ENCODE assay signal across 14 cellular contexts in genomic region chr9:97857603-97858392, GRCh38. TPM values are rescaled to one million over a fixed set of nuclear protein-coding genes. Genes with fewer than 3 reads are reported as not detected.
DNase-seq lines count a peak whose midpoint lies in the region; TF ChIP-seq lines count a peak whose summit lies in the region.
"Had no signal": no experiment of that assay in that cellular context is flagged by ENCODE, and none has a peak within 500 bp of the region (broad histone marks: within the 10 kb centered on the region; RNA-seq: fewer than 3 reads in every experiment).

No MANE protein-coding gene starts in this region.

- intact Hi-C loops in activated naive CD4-positive, alpha-beta T cell treated with anti-CD3 and anti-CD28 coated beads for 36 hours (cut with micrococcal nuclease): loop anchor here (5.0 to 10.0 kb wide), 3 partner anchors 45 to 1003 kb away; partner anchors contain the start of gene ZNF782

- no peak overlapping the region for H3K4me2 ChIP-seq in osteoblast (ENCODE audit: insufficient read depth, low read length)

- no peak overlapping the region for H2AFZ ChIP-seq in osteoblast (ENCODE audit: low read length)

- H3K27me3 ChIP-seq in osteoblast (ENCODE audit: insufficient read depth, low read length): peaks cover 95% of the 10 kb centered on the region

- peak overlapping the region; percentile 38 for H3K4me3 ChIP-seq in epithelial cell of proximal tubule (ENCODE audit: low read depth, low read length)
- no peak overlapping the region for H3K4me3 ChIP-seq in osteoblast (ENCODE audit: insufficient read depth, low read length)

- H3K79me2 ChIP-seq in osteoblast (ENCODE audit: insufficient read depth, low read length): no peaks in the 10 kb centered on the region

- peak overlapping the region; percentile 3 for H3K4me3 Mint-ChIP-seq in activated naive CD4-positive, alpha-beta T cell treated with anti-CD3 and anti-CD28 coated beads for 36 hours
- peak overlapping the region in 3 of 4 donors; percentile 32 to 47 (median 44) for H3K4me3 Mint-ChIP-seq in IgD-negative memory B cell
- H3K4me3 Mint-ChIP-seq in endothelial cell (ENCODE audit: unreplicated experiment): no peak overlapping the region

- peaks cover 70% of the 10 kb centered on the region for H3K27me3 Mint-ChIP-seq in activated naive CD4-positive, alpha-beta T cell treated with anti-CD3 and anti-CD28 coated beads for 36 hours (ENCODE audit: low read depth)
- H3K27me3 Mint-ChIP-seq in IgD-negative memory B cell (peaks cover 74% of the 10 kb centered on the region), endothelial cell (ENCODE audit: unreplicated experiment) (peaks cover 33% of the 10 kb centered on the region)

- H3K36me3 Mint-ChIP-seq in activated naive CD4-positive, alpha-beta T cell treated with anti-CD3 and anti-CD28 coated beads for 36 hours (ENCODE audit: low read depth): no peaks in the 10 kb centered on the region
- no peaks in the 10 kb centered on the region for H3K36me3 Mint-ChIP-seq in IgD-negative memory B cell
- no peaks in the 10 kb centered on the region for H3K36me3 Mint-ChIP-seq in endothelial cell (ENCODE audit: low read depth, unreplicated experiment)

- no peaks in the 10 kb centered on the region for H3K9me3 Mint-ChIP-seq in activated naive CD4-positive, alpha-beta T cell treated with anti-CD3 and anti-CD28 coated beads for 36 hours
- H3K9me3 Mint-ChIP-seq in IgD-negative memory B cell (peaks cover 0 to 6% (median 0%) of the 10 kb centered on the region in 3 donors), endothelial cell (ENCODE audit: unreplicated experiment) (no peaks in the 10 kb centered on the region)

- no peak overlapping the region for H3K27ac ChIP-seq in osteoblast (ENCODE audit: low read depth, low read length)

- peaks cover 23% of the 10 kb centered on the region for H3K4me1 Mint-ChIP-seq in activated naive CD4-positive, alpha-beta T cell treated with anti-CD3 and anti-CD28 coated beads for 36 hours (ENCODE audit: low read depth)
- peaks cover 2 to 9% (median 4%) of the 10 kb centered on the region in 3 donors for H3K4me1 Mint-ChIP-seq in IgD-negative memory B cell
- H3K4me1 Mint-ChIP-seq in endothelial cell (ENCODE audit: unreplicated experiment): peaks cover 10% of the 10 kb centered on the region

- no peak overlapping the region for H3K27ac Mint-ChIP-seq in activated naive CD4-positive, alpha-beta T cell treated with anti-CD3 and anti-CD28 coated beads for 36 hours
- H3K27ac Mint-ChIP-seq in IgD-negative memory B cell (peak overlapping the region in 2 of 3 donors; percentile 62 to 67), endothelial cell (ENCODE audit: unreplicated experiment) (no peak overlapping the region)

- no peaks in the 10 kb centered on the region for H4K20me1 ChIP-seq in osteoblast (ENCODE audit: insufficient read depth, low read length)

- H3K9me3 ChIP-seq in osteoblast (ENCODE audit: low read depth, low read length): no peaks in the 10 kb centered on the region

- H3K4me1 ChIP-seq in osteoblast (ENCODE audit: insufficient read depth, low read length): no peaks in the 10 kb centered on the region

- TF ChIP-seq CTCF in epithelial cell of proximal tubule (conservative IDR thresholded peaks at IDR 0.05; ENCODE audit: low read depth, low read length) (no peak), osteoblast (IDR thresholded peaks at IDR 0.05; ENCODE audit: extremely low read depth, low read depth, low read length) (no peak), endothelial cell (IDR thresholded peaks at IDR 0.05; ENCODE audit: unreplicated experiment) (no peak)

- no peaks in the 10 kb centered on the region for H3K36me3 ChIP-seq in osteoblast (ENCODE audit: insufficient read depth, low read length)

- CTCF ChIA-PET in activated naive CD4-positive, alpha-beta T cell treated with anti-CD3 and anti-CD28 coated beads for 36 hours (lab: Charles Lee): interaction anchor here (1.2 to 2.7 kb wide), 2 partner anchors 33 to 64 kb away, joined by 4 to 12 read pairs; no protein-coding TSS in a partner anchor

- DNase-seq in activated naive CD4-positive, alpha-beta T cell treated with anti-CD3 and anti-CD28 coated beads for 36 hours: peak; percentile 22
- DNase-seq in activated naive CD4-positive, alpha-beta T cell (lab: John Stamatoyannopoulos, UW): no peak
- DNase-seq in epithelial cell of proximal tubule (ENCODE audit: low read depth) (no peak), osteoblast (ENCODE audit: insufficient read length, low spot score, missing footprints) (peak; percentile 38), SW 1271 (lab: John Stamatoyannopoulos, UW) (no peak), endothelial cell (ENCODE audit: low spot score) (no peak), SIG-M5 treated with dmso at 0.1 percent for 504 hours (lab: John Stamatoyannopoulos, UW; ENCODE audit: unreplicated experiment) (no peak)
- DNase-seq: amniotic stem cell; naive B cell; NCI-H2081; NCI-H69; stimulated activated CD8-positive, alpha-beta memory T cell treated with anti-CD3 and anti-CD28 coated beads, Interleukin-4, amount 100 ng/mL, for 48 hours had no signal

RNA-seq across cellular contexts. Expression of gene FOXE1, which starts 4.8 kb away (rescaled TPM):
- under 1 TPM; 0.10 TPM for total RNA-seq in activated naive CD4-positive, alpha-beta T cell treated with anti-CD3 and anti-CD28 coated beads for 36 hours
- not detected for polyA plus RNA-seq in IgD-negative memory B cell
- 0.35 and 1.1 TPM in 2 replicates for total RNA-seq in epithelial cell of proximal tubule
- total RNA-seq in osteoblast: not detected in 2 replicates
- not detected for total RNA-seq in endothelial cell (ENCODE audit: unreplicated experiment)
- total RNA-seq: MCF 10A had no signal

Comparison
In these comparisons a context has a peak if more than half of its experiments do, and no peak if none do; other contexts are left out.
1. DNase-seq: peak in activated naive CD4-positive, alpha-beta T cell treated with anti-CD3 and anti-CD28 coated beads for 36 hours (single experiment) and osteoblast (single experiment); none in activated naive CD4-positive, alpha-beta T cell (0 of 4), epithelial cell of proximal tubule (single experiment), SW 1271 (0 of 2), endothelial cell (single experiment) and SIG-M5 treated with dmso at 0.1 percent for 504 hours (single experiment).
2. H3K27ac Mint-ChIP-seq: peak in IgD-negative memory B cell (2 of 3); none in activated naive CD4-positive, alpha-beta T cell treated with anti-CD3 and anti-CD28 coated beads for 36 hours (single experiment) and endothelial cell (single experiment).